ENCODE assay signal across 21 cellular contexts in genomic region chr2:229350117-229350805, GRCh38.
"Had no signal": no experiment of that assay in that cellular context is flagged by ENCODE, and none has a peak within 500 bp of the region (broad histone marks: within the 10 kb centered on the region; RNA-seq: fewer than 3 reads in every experiment).

No MANE protein-coding gene starts in this region.

- H3K79me2 ChIP-seq: hepatocyte had no signal

- H3K4me3 Mint-ChIP-seq: activated CD4-positive, alpha-beta T cell treated with anti-CD3 and anti-CD28 coated beads, Interleukin-2, amount 10 ng/mL, durations not matched to agents 24 days and 14 days; activated CD8-positive, alpha-beta T cell treated with anti-CD3 and anti-CD28 coated beads, Interleukin-2, amount 10 ng/mL, durations not matched to agents 7 days and 5 days; activated naive CD4-positive, alpha-beta T cell treated with anti-CD3 and anti-CD28 coated beads, Interleukin-2, amount 50 U/mL, for 24 hours; central memory CD8-positive, alpha-beta T cell; dendritic cell treated with granulocyte-macrophage colony-stimulating factor and Interleukin-4, amounts not matched to agents 40 ng/mL and 50 ng/mL, for 4 days; effector memory CD8-positive, alpha-beta T cell; naive B cell; T-helper 2 cell treated with Interferon-gamma antibody and Interleukin-4, amounts not matched to agents 5 μg/mL and 100 μg/mL, for 36 hours had no signal

- H3K36me3 ChIP-seq: left lung, ovary, tibial artery had no signal

- H2AFZ ChIP-seq: hepatocyte had no signal

- H3K27me3 ChIP-seq: body of pancreas, hepatocyte, left lung, ovary, tibial artery had no signal

- H3K4me1 Mint-ChIP-seq: activated CD4-positive, alpha-beta T cell treated with anti-CD3 and anti-CD28 coated beads, Interleukin-2, amount 10 ng/mL, durations not matched to agents 24 days and 14 days; activated naive CD4-positive, alpha-beta T cell treated with anti-CD3 and anti-CD28 coated beads, Interleukin-2, amount 50 U/mL, for 24 hours; central memory CD8-positive, alpha-beta T cell; naive B cell had no signal

- H3K27me3 Mint-ChIP-seq: activated CD4-positive, alpha-beta T cell treated with anti-CD3 and anti-CD28 coated beads, Interleukin-2, amount 10 ng/mL, durations not matched to agents 24 days and 14 days had no signal

- H3K27ac ChIP-seq: body of pancreas, hepatocyte, left lung, ovary, tibial artery had no signal

- H3K27ac Mint-ChIP-seq: activated CD4-positive, alpha-beta T cell treated with anti-CD3 and anti-CD28 coated beads, Interleukin-2, amount 10 ng/mL, durations not matched to agents 24 days and 14 days; activated CD8-positive, alpha-beta T cell treated with anti-CD3 and anti-CD28 coated beads, Interleukin-2, amount 10 ng/mL, durations not matched to agents 7 days and 5 days; activated naive CD4-positive, alpha-beta T cell treated with anti-CD3 and anti-CD28 coated beads, Interleukin-2, amount 50 U/mL, for 24 hours; dendritic cell treated with granulocyte-macrophage colony-stimulating factor and Interleukin-4, amounts not matched to agents 40 ng/mL and 50 ng/mL, for 4 days; effector memory CD8-positive, alpha-beta T cell; naive B cell; T-helper 2 cell treated with Interferon-gamma antibody and Interleukin-4, amounts not matched to agents 5 μg/mL and 100 μg/mL, for 36 hours had no signal

- H3K9me3 Mint-ChIP-seq: activated CD4-positive, alpha-beta T cell treated with anti-CD3 and anti-CD28 coated beads, Interleukin-2, amount 10 ng/mL, durations not matched to agents 24 days and 14 days; activated naive CD4-positive, alpha-beta T cell treated with anti-CD3 and anti-CD28 coated beads, Interleukin-2, amount 50 U/mL, for 24 hours had no signal

- DNase-seq: activated CD4-positive, alpha-beta T cell treated with anti-CD3 and anti-CD28 coated beads, Interleukin-2, amount 10 ng/mL, durations not matched to agents 24 days and 14 days; activated CD4-positive, CD25-positive, alpha-beta regulatory T cell; activated CD8-positive, alpha-beta memory T cell treated with anti-CD3 and anti-CD28 coated beads, Interleukin-2, amount 50 U/mL, for 4 hours; activated CD8-positive, alpha-beta T cell treated with anti-CD3 and anti-CD28 coated beads, Interleukin-2, amount 10 ng/mL, durations not matched to agents 7 days and 5 days; activated effector memory CD4-positive, alpha-beta T cell treated with anti-CD3 and anti-CD28 coated beads, Interleukin-2, amount 50 U/mL, for 16 hours; activated T-cell treated with anti-CD3 and anti-CD28 coated beads, Interleukin-2, amount 50 U/mL, for 48 hours; amygdala; body of pancreas; effector memory CD8-positive, alpha-beta T cell; kidney; left lung; naive B cell; ovary; stimulated activated CD4-positive, alpha-beta T cell treated with anti-CD3 and anti-CD28 coated beads, Interleukin-12 subunit alpha, Interleukin-12 subunit beta, amount 100 ng/mL, for 4 hours; stimulated activated CD4-positive, alpha-beta T cell treated with anti-CD3 and anti-CD28 coated beads, Interleukin-2, amount 100 ng/mL, for 24 hours; tibial artery had no signal

- H3K9me3 ChIP-seq: left lung, ovary, tibial artery had no signal

- H3K4me3 ChIP-seq: body of pancreas, hepatocyte, left lung, ovary, tibial artery had no signal

- H3K4me2 ChIP-seq: hepatocyte had no signal

- H3K4me1 ChIP-seq: body of pancreas, left lung, tibial artery had no signal

- H3K36me3 Mint-ChIP-seq: activated naive CD4-positive, alpha-beta T cell treated with anti-CD3 and anti-CD28 coated beads, Interleukin-2, amount 50 U/mL, for 24 hours; naive B cell had no signal

- ATAC-seq: activated CD8-positive, alpha-beta T cell treated with anti-CD3 and anti-CD28 coated beads, Interleukin-2, amount 10 ng/mL, durations not matched to agents 7 days and 5 days; body of pancreas; effector memory CD8-positive, alpha-beta T cell; left lung had no signal
